ENCODE assay signal across 24 cellular contexts in genomic region chr5:112333236-112333850, GRCh38.
A peak's percentile ranks its signal among the peaks of the same experiment; 100 is the strongest.
DNase-seq lines count a peak whose midpoint lies in the region; ATAC-seq and TF ChIP-seq lines count a peak whose summit lies in the region.
"Had no signal": no experiment of that assay in that cellular context is flagged by ENCODE, and none has a peak within 500 bp of the region (broad histone marks: within the 10 kb centered on the region; RNA-seq: fewer than 3 reads in every experiment).

No MANE protein-coding gene starts in this region.

- peak overlapping the region; percentile 19 for H3K4me3 ChIP-seq in left ventricle myocardium inferior
- H3K4me3 ChIP-seq: ascending aorta; BLaER1 treated with 17β-estradiol and CSF1 and Interleukin-3, amounts not matched to agents 10 nM and 100 nM; tibial nerve had no signal

- intact Hi-C loops in left ventricle myocardium inferior (cut with micrococcal nuclease) = no loop called here

- DNase-seq in NCI-H1092 treated with DMSO at 0.1 percent for 48 hours (lab: John Stamatoyannopoulos, UW) (peak; percentile 5), NCI-H1092 (lab: John Stamatoyannopoulos, UW) (no peak), NCI-H748 treated with DMSO at 0.1 percent for 48 hours (lab: John Stamatoyannopoulos, UW) (peak; percentile 43), left ventricle myocardium inferior (no peak), osteocyte (ENCODE audit: extremely low spot score, unreplicated experiment) (no peak), ecto neural progenitor cell (ENCODE audit: low spot score) (no peak), hypothalamus (lab: John Stamatoyannopoulos, UW) (no peak)
- DNase-seq: activated CD4-positive, alpha-beta T cell treated with anti-CD3 and anti-CD28 coated beads, Interleukin-2, amount 10 ng/mL, durations not matched to agents 7 days and 5 days; activated naive CD4-positive, alpha-beta T cell treated with anti-CD3 and anti-CD28 coated beads for 36 hours; DMS 273 treated with DMSO at 0.1 percent for 48 hours; H9; Karpas-422; NCI-H1436; NCI-H526 treated with DMSO at 0.1 percent for 48 hours; stimulated activated CD4-positive, alpha-beta T cell treated with anti-CD3 and anti-CD28 coated beads, Interleukin-15, amount 100 ng/mL, for 24 hours; stimulated activated naive CD4-positive, alpha-beta T cell had no signal

- no peaks in the 10 kb centered on the region for H3K9me3 Mint-ChIP-seq in osteocyte (ENCODE audit: unreplicated experiment)
- H3K9me3 Mint-ChIP-seq: activated CD4-positive, alpha-beta T cell treated with anti-CD3 and anti-CD28 coated beads, Interleukin-2, amount 10 ng/mL, durations not matched to agents 7 days and 5 days; activated naive CD4-positive, alpha-beta T cell treated with anti-CD3 and anti-CD28 coated beads for 36 hours; H9; natural killer cell treated with Interleukin-12 subunit alpha and Interleukin-12 subunit beta and Interleukin-15 and Interleukin-18, amount 100 ng/mL, for 72 hours had no signal

- TF ChIP-seq CTCF in left ventricle myocardium inferior (IDR thresholded peaks at IDR 0.05; ENCODE audit: borderline replicate concordance) (no peak), osteocyte (IDR thresholded peaks at IDR 0.05) (no peak)

- H3K27me3 Mint-ChIP-seq in osteocyte (ENCODE audit: unreplicated experiment) = no peaks in the 10 kb centered on the region

- no peaks in the 10 kb centered on the region for H3K9me3 ChIP-seq in left ventricle myocardium inferior (replicated peaks)
- H3K9me3 ChIP-seq: ascending aorta; BLaER1 treated with 17β-estradiol and CSF1 and Interleukin-3, amounts not matched to agents 10 nM and 100 nM; tibial nerve had no signal

- H3K4me1 Mint-ChIP-seq in osteocyte (ENCODE audit: unreplicated experiment) = peaks cover 12% of the 10 kb centered on the region

- ATAC-seq in HG03521 (IDR thresholded peaks at IDR 0.05; ENCODE audit: unreplicated experiment) = no peak
- ATAC-seq: natural killer cell treated with Interleukin-12 subunit alpha and Interleukin-12 subunit beta and Interleukin-15 and Interleukin-18, amount 100 ng/mL, for 72 hours; SK-N-SH treated with all-trans-retinoic acid at 6 μM for 48 hours had no signal

- no peaks in the 10 kb centered on the region for H3K36me3 Mint-ChIP-seq in osteocyte (ENCODE audit: unreplicated experiment)
- H3K36me3 Mint-ChIP-seq: natural killer cell treated with Interleukin-12 subunit alpha and Interleukin-12 subunit beta and Interleukin-15 and Interleukin-18, amount 100 ng/mL, for 72 hours had no signal

- no peaks in the 10 kb centered on the region for H3K27me3 ChIP-seq in left ventricle myocardium inferior (ENCODE audit: low read depth)
- H3K27me3 ChIP-seq: ascending aorta; BLaER1 treated with 17β-estradiol and CSF1 and Interleukin-3, amounts not matched to agents 10 nM and 100 nM; tibial nerve had no signal

- no peaks in the 10 kb centered on the region for H3K36me3 ChIP-seq in left ventricle myocardium inferior
- H3K36me3 ChIP-seq: ascending aorta; BLaER1 treated with 17β-estradiol and CSF1 and Interleukin-3, amounts not matched to agents 10 nM and 100 nM; tibial nerve had no signal

- H3K4me1 ChIP-seq in left ventricle myocardium inferior = peaks cover 97% of the 10 kb centered on the region
- H3K4me1 ChIP-seq: ascending aorta had no signal

- H3K4me3 Mint-ChIP-seq in osteocyte (ENCODE audit: unreplicated experiment) = peak overlapping the region; percentile 10
- H3K4me3 Mint-ChIP-seq: activated CD4-positive, alpha-beta T cell treated with anti-CD3 and anti-CD28 coated beads, Interleukin-2, amount 10 ng/mL, durations not matched to agents 7 days and 5 days; activated naive CD4-positive, alpha-beta T cell treated with anti-CD3 and anti-CD28 coated beads for 36 hours; natural killer cell treated with Interleukin-12 subunit alpha and Interleukin-12 subunit beta and Interleukin-15 and Interleukin-18, amount 100 ng/mL, for 72 hours had no signal

- H3K27ac ChIP-seq in left ventricle myocardium inferior (replicated peaks) = peak overlapping the region; percentile 3
- H3K27ac ChIP-seq: 22Rv1; ascending aorta; BLaER1 treated with 17β-estradiol and CSF1 and Interleukin-3, amounts not matched to agents 10 nM and 100 nM; epithelial cell of prostate; tibial nerve had no signal

- no peak overlapping the region for H3K27ac Mint-ChIP-seq in osteocyte (ENCODE audit: unreplicated experiment)
- H3K27ac Mint-ChIP-seq: activated CD4-positive, alpha-beta T cell treated with anti-CD3 and anti-CD28 coated beads, Interleukin-2, amount 10 ng/mL, durations not matched to agents 7 days and 5 days; activated naive CD4-positive, alpha-beta T cell treated with anti-CD3 and anti-CD28 coated beads for 36 hours; natural killer cell treated with Interleukin-12 subunit alpha and Interleukin-12 subunit beta and Interleukin-15 and Interleukin-18, amount 100 ng/mL, for 72 hours had no signal

Comparison
In these comparisons a context has a peak if more than half of its experiments do, and no peak if none do; other contexts are left out.
1. DNase-seq: peak in NCI-H1092 treated with DMSO at 0.1 percent for 48 hours (single experiment) and NCI-H748 treated with DMSO at 0.1 percent for 48 hours (single experiment); none in NCI-H1092 (single experiment), left ventricle myocardium inferior (single experiment), osteocyte (single experiment), ecto neural progenitor cell (single experiment) and hypothalamus (0 of 51).